In genomic region chr12:95977764-95978305, GRCh38 we compare ENCODE assay signal across 24 cellular contexts. TPM values are rescaled to one million over a fixed set of nuclear protein-coding genes. Genes with fewer than 3 reads are reported as not detected.
"Had no signal": no experiment of that assay in that cellular context is flagged by ENCODE, and none has a peak within 500 bp of the region (broad histone marks: within the 10 kb centered on the region; RNA-seq: fewer than 3 reads in every experiment).

No MANE protein-coding gene starts in this region.

- H3K4me1 ChIP-seq: SJCRH30 had no signal

- H3K27me3 ChIP-seq: MG63, SJCRH30 had no signal

- ATAC-seq: Panc1, PC-3 had no signal

- H3K36me3 ChIP-seq: MG63, SJCRH30 had no signal

- H3K27ac ChIP-seq: RWPE1, SJCRH30, SK-N-MC had no signal

- DNase-seq: IMR-90; Karpas-422; KG1; MG63; NCI-H1092; NCI-H1105 treated with DMSO at 0.1 percent for 48 hours; NCI-H1417 treated with DMSO at 0.1 percent for 48 hours; NCI-H146; NCI-H1694 treated with DMSO at 0.1 percent for 48 hours; NCI-H1930; NCI-H2081; NCI-H2107; NCI-H2227 treated with DMSO at 0.1 percent for 48 hours; NCI-H524; NCI-H526 treated with DMSO at 0.1 percent for 48 hours; NCI-H748 treated with DMSO at 0.1 percent for 48 hours; NK-92 treated with Interleukin-12 subunit alpha and Interleukin-12 subunit beta, amount 100 ng/mL, for 24 hours; PC-3; SHP77 treated with DMSO at 0.1 percent for 48 hours; SJCRH30 had no signal

- H3K9me3 ChIP-seq: MG63, SJCRH30 had no signal

- H3K4me3 ChIP-seq: MG63, SJCRH30, SK-N-MC had no signal

RNA-seq across cellular contexts. Expression of gene HAL, which starts 18.3 kb away (rescaled TPM):
- total RNA-seq: HT-29 had no signal

RNA-seq across cellular contexts. Expression of gene AMDHD1, which starts 34.7 kb away (rescaled TPM):
- total RNA-seq: SJCRH30 had no signal

RNA-seq across cellular contexts. Expression of gene CCDC38, which starts 35.4 kb away (rescaled TPM):
- total RNA-seq: HT-29, IMR-90, PC-3 had no signal
